Comparison of ENCODE assay signal across 18 cellular contexts in the genomic region with DNA sequence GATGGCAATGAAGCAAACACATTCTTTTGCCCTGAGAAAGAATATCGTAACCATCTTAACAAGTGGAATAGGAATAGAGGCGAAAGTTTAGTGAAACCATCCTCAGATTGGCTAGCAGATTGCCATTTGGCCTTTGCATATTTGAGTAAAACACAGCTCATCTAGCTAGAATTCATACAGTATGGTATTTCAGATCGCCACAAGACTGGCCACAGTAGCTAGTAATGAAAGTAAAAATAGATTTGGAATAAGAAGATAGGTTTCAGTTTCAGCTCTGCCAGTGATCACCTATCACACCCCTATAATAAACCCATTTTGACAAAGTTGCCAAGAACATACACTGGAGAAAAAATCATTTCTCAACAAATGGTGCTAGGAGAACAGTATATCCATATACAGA.
"Had no signal": no experiment of that assay in that cellular context is flagged by ENCODE, and none has a peak within 500 bp of the region (broad histone marks: within the 10 kb centered on the region; RNA-seq: fewer than 3 reads in every experiment).

No MANE protein-coding gene starts in this region.

- H3K79me2 ChIP-seq: parathyroid adenoma had no signal

- H3K27ac Mint-ChIP-seq: natural killer cell treated with Interleukin-12 subunit alpha and Interleukin-12 subunit beta and Interleukin-15 and Interleukin-18, amount 100 ng/mL, for 72 hours; stimulated activated naive B cell treated with anti-CD40 and anti-IgM and Interleukin-4, amounts not matched to agents 10 μg/mL and 1 μg/mL and 100 μg/mL, for 72 hours had no signal

- H2AFZ ChIP-seq: parathyroid adenoma had no signal

- H3K27me3 ChIP-seq: neutrophil, right lobe of liver, upper lobe of left lung had no signal

- H3K9ac ChIP-seq: parathyroid adenoma had no signal

- H3K4me3 Mint-ChIP-seq: natural killer cell treated with Interleukin-12 subunit alpha and Interleukin-12 subunit beta and Interleukin-15 and Interleukin-18, amount 100 ng/mL, for 72 hours; stimulated activated naive B cell treated with anti-CD40 and anti-IgM and Interleukin-4, amounts not matched to agents 10 μg/mL and 1 μg/mL and 100 μg/mL, for 72 hours had no signal

- H3K27me3 Mint-ChIP-seq: natural killer cell treated with Interleukin-12 subunit alpha and Interleukin-12 subunit beta and Interleukin-15 and Interleukin-18, amount 100 ng/mL, for 72 hours; stimulated activated naive B cell treated with anti-CD40 and anti-IgM and Interleukin-4, amounts not matched to agents 10 μg/mL and 1 μg/mL and 100 μg/mL, for 72 hours had no signal

- H3K9me3 ChIP-seq: neutrophil, right lobe of liver, thoracic aorta, upper lobe of left lung had no signal

- H3K36me3 Mint-ChIP-seq: natural killer cell treated with Interleukin-12 subunit alpha and Interleukin-12 subunit beta and Interleukin-15 and Interleukin-18, amount 100 ng/mL, for 72 hours; stimulated activated naive B cell treated with anti-CD40 and anti-IgM and Interleukin-4, amounts not matched to agents 10 μg/mL and 1 μg/mL and 100 μg/mL, for 72 hours had no signal

- ATAC-seq: activated CD4-positive, CD25-positive, alpha-beta regulatory T cell treated with anti-CD3 and anti-CD28 coated beads, Interleukin-2, amount 50 U/mL, for 24 hours; natural killer cell treated with Interleukin-12 subunit alpha and Interleukin-12 subunit beta and Interleukin-15 and Interleukin-18, amount 100 ng/mL, for 72 hours; right lobe of liver; stimulated activated naive B cell treated with anti-CD40 and anti-IgM and Interleukin-4, amounts not matched to agents 10 μg/mL and 1 μg/mL and 100 μg/mL, for 72 hours had no signal

- H3K4me3 ChIP-seq: lung, right lobe of liver, thoracic aorta, upper lobe of left lung had no signal

- H3K4me1 Mint-ChIP-seq: stimulated activated naive B cell treated with anti-CD40 and anti-IgM and Interleukin-4, amounts not matched to agents 10 μg/mL and 1 μg/mL and 100 μg/mL, for 72 hours had no signal

- H3K4me1 ChIP-seq: parathyroid adenoma, right lobe of liver, upper lobe of left lung had no signal

- H3K9me3 Mint-ChIP-seq: stimulated activated naive B cell treated with anti-CD40 and anti-IgM and Interleukin-4, amounts not matched to agents 10 μg/mL and 1 μg/mL and 100 μg/mL, for 72 hours had no signal

- DNase-seq: activated CD4-positive, alpha-beta T cell treated with anti-CD3 and anti-CD28 coated beads, Interleukin-2, amount 50 U/mL, for 1 hour; activated CD8-positive, alpha-beta memory T cell treated with anti-CD3 and anti-CD28 coated beads, Interleukin-2, amount 50 U/mL, for 48 hours; activated effector memory CD4-positive, alpha-beta T cell treated with anti-CD3 and anti-CD28 coated beads, Interleukin-2, amount 50 U/mL, for 16 hours; activated naive CD4-positive, alpha-beta T cell treated with anti-CD3 and anti-CD28 coated beads, Interleukin-2, amount 50 U/mL, for 16 hours; activated T-cell treated with anti-CD3 and anti-CD28 coated beads, Interleukin-2, amount 50 U/mL, for 48 hours; aorta; cortex of kidney; erythroblast; head of caudate nucleus; right lobe of liver; stimulated activated naive B cell treated with anti-CD40 and anti-IgM and Interleukin-4, amounts not matched to agents 10 μg/mL and 1 μg/mL and 100 μg/mL, for 72 hours; upper lobe of left lung had no signal

- H3K27ac ChIP-seq: neutrophil, parathyroid adenoma, right lobe of liver, thoracic aorta, upper lobe of left lung had no signal

- H3K36me3 ChIP-seq: neutrophil, right lobe of liver, thoracic aorta, upper lobe of left lung had no signal
